30 cellular contexts compared by ENCODE assay signal in the genomic region with DNA sequence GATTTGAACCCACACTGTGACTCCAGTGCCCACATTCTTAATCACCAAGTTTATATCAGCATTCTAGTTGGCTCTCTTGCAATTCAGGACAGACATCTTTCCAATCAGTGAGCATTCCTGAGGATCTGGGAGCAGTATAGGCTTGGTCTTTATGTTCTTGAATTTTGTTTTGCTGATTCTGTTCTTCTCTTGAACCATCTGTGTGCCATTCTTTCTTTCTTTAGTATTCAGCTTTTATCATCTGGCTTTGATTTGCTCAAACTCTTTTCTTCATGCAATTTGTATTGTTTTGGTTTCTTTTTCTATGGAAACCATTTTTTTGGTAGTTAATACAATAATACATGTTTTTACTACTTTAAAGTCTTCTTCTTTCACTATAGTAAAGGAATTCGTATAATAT.
"Had no signal": no experiment of that assay in that cellular context is flagged by ENCODE, and none has a peak within 500 bp of the region (broad histone marks: within the 10 kb centered on the region; RNA-seq: fewer than 3 reads in every experiment).

No MANE protein-coding gene starts in this region.

- H3K36me3 Mint-ChIP-seq: activated naive CD4-positive, alpha-beta T cell treated with anti-CD3 and anti-CD28 coated beads, Interleukin-2, amount 10 ng/mL, durations not matched to agents 7 days and 5 days; activated naive CD4-positive, alpha-beta T cell treated with anti-CD3 and anti-CD28 coated beads, Interleukin-2, amount 50 U/mL, for 72 hours had no signal

- H3K4me1 ChIP-seq: body of pancreas had no signal

- H3K4me3 Mint-ChIP-seq: activated B cell treated with CpG ODN at 0.5 μM for 24 hours; activated CD8-positive, alpha-beta T cell treated with anti-CD3 and anti-CD28 coated beads for 36 hours; activated naive CD4-positive, alpha-beta T cell treated with anti-CD3 and anti-CD28 coated beads, Interleukin-2, amount 10 ng/mL, durations not matched to agents 7 days and 5 days; activated T-helper 1 cell treated with anti-CD3 and anti-CD28 coated beads, Interleukin-12 subunit alpha, Interleukin-12 subunit beta, Interleukin-2, Interleukin-4 antibody, amounts not matched to agents 30 ng/mL and 10 ng/mL and 1 ng/mL, durations not matched to agents 14 hours and 24 hours and 36 hours; T-helper 17 cell; T-helper 2 cell treated with Interferon-gamma antibody and Interleukin-4, amounts not matched to agents 5 μg/mL and 100 μg/mL, for 36 hours had no signal

- H3K9me3 ChIP-seq: adrenal gland, body of pancreas, gastroesophageal sphincter, heart right ventricle had no signal

- H3K27ac ChIP-seq: adrenal gland, body of pancreas, gastroesophageal sphincter, WERI-Rb-1 had no signal

- H3K27me3 ChIP-seq: adrenal gland, body of pancreas, gastroesophageal sphincter, heart right ventricle had no signal

- H3K4me1 Mint-ChIP-seq: activated B cell treated with CpG ODN at 0.5 μM for 24 hours; activated naive CD4-positive, alpha-beta T cell treated with anti-CD3 and anti-CD28 coated beads, Interleukin-2, amount 10 ng/mL, durations not matched to agents 7 days and 5 days had no signal

- H3K4me3 ChIP-seq: adrenal gland, body of pancreas, gastroesophageal sphincter, heart right ventricle had no signal

- H3K27ac Mint-ChIP-seq: activated B cell treated with CpG ODN at 0.5 μM for 24 hours; activated CD8-positive, alpha-beta T cell treated with anti-CD3 and anti-CD28 coated beads for 36 hours; activated naive CD4-positive, alpha-beta T cell treated with anti-CD3 and anti-CD28 coated beads, Interleukin-2, amount 10 ng/mL, durations not matched to agents 7 days and 5 days; activated T-helper 1 cell treated with anti-CD3 and anti-CD28 coated beads, Interleukin-12 subunit alpha, Interleukin-12 subunit beta, Interleukin-2, Interleukin-4 antibody, amounts not matched to agents 30 ng/mL and 10 ng/mL and 1 ng/mL, durations not matched to agents 14 hours and 24 hours and 36 hours; activated T-helper 2 cell treated with anti-CD3 and anti-CD28 coated beads, Interferon-gamma antibody, Interleukin-2, Interleukin-4, amounts not matched to agents 10 μg/mL and 5 μg/mL and 100 μg/mL, durations not matched to agents 14 hours and 24 hours and 36 hours; T-helper 17 cell; T-helper 2 cell treated with Interferon-gamma antibody and Interleukin-4, amounts not matched to agents 5 μg/mL and 100 μg/mL, for 36 hours had no signal

- DNase-seq: activated B cell treated with CpG ODN at 0.5 μM for 24 hours; activated CD4-positive, alpha-beta T cell treated with anti-CD3 and anti-CD28 coated beads for 48 hours; activated CD4-positive, alpha-beta T cell treated with anti-CD3 and anti-CD28 coated beads, Interleukin-2, amount 50 U/mL, for 1 hour; activated CD4-positive, alpha-beta T cell treated with anti-CD3 and anti-CD28 coated beads, Interleukin-2, amount 50 U/mL, for 48 hours; activated CD8-positive, alpha-beta memory T cell treated with anti-CD3 and anti-CD28 coated beads for 24 hours; activated CD8-positive, alpha-beta memory T cell treated with anti-CD3 and anti-CD28 coated beads, Interleukin-2, amount 50 U/mL, for 4 hours; activated CD8-positive, alpha-beta T cell treated with anti-CD3 and anti-CD28 coated beads for 36 hours; activated effector memory CD4-positive, alpha-beta T cell treated with anti-CD3 and anti-CD28 coated beads, Interleukin-2, amount 50 U/mL, for 16 hours; activated naive CD4-positive, alpha-beta T cell; activated naive CD4-positive, alpha-beta T cell treated with anti-CD3 and anti-CD28 coated beads, Interleukin-2, amount 10 ng/mL, durations not matched to agents 7 days and 5 days; activated T-cell treated with anti-CD3 and anti-CD28 coated beads, Interleukin-2, amount 50 U/mL, for 1 hour; activated T-cell treated with anti-CD3 and anti-CD28 coated beads, Interleukin-2, amount 50 U/mL, for 48 hours; adrenal gland; amygdala; aorta; body of pancreas; caudate nucleus; cortex of kidney; effector CD8-positive, alpha-beta T cell; foreskin melanocyte; heart right ventricle; T-helper 1 cell; T-helper 17 cell; T1000; WERI-Rb-1 had no signal

- H3K9me3 Mint-ChIP-seq: activated B cell treated with CpG ODN at 0.5 μM for 24 hours; activated CD8-positive, alpha-beta T cell treated with anti-CD3 and anti-CD28 coated beads for 36 hours; activated naive CD4-positive, alpha-beta T cell treated with anti-CD3 and anti-CD28 coated beads, Interleukin-2, amount 10 ng/mL, durations not matched to agents 7 days and 5 days; activated naive CD4-positive, alpha-beta T cell treated with anti-CD3 and anti-CD28 coated beads, Interleukin-2, amount 50 U/mL, for 72 hours; activated T-helper 1 cell treated with anti-CD3 and anti-CD28 coated beads, Interleukin-12 subunit alpha, Interleukin-12 subunit beta, Interleukin-2, Interleukin-4 antibody, amounts not matched to agents 30 ng/mL and 10 ng/mL and 1 ng/mL, durations not matched to agents 14 hours and 24 hours and 36 hours; activated T-helper 2 cell treated with anti-CD3 and anti-CD28 coated beads, Interferon-gamma antibody, Interleukin-2, Interleukin-4, amounts not matched to agents 10 μg/mL and 5 μg/mL and 100 μg/mL, durations not matched to agents 14 hours and 24 hours and 36 hours; T-helper 2 cell treated with Interferon-gamma antibody and Interleukin-4, amounts not matched to agents 5 μg/mL and 100 μg/mL, for 36 hours had no signal

- H3K36me3 ChIP-seq: adrenal gland, gastroesophageal sphincter, heart right ventricle, WERI-Rb-1 had no signal

- H3K27me3 Mint-ChIP-seq: activated B cell treated with CpG ODN at 0.5 μM for 24 hours; activated CD8-positive, alpha-beta T cell treated with anti-CD3 and anti-CD28 coated beads for 36 hours; activated naive CD4-positive, alpha-beta T cell treated with anti-CD3 and anti-CD28 coated beads, Interleukin-2, amount 10 ng/mL, durations not matched to agents 7 days and 5 days had no signal
